10 cellular contexts compared by ENCODE assay signal in the genomic region with DNA sequence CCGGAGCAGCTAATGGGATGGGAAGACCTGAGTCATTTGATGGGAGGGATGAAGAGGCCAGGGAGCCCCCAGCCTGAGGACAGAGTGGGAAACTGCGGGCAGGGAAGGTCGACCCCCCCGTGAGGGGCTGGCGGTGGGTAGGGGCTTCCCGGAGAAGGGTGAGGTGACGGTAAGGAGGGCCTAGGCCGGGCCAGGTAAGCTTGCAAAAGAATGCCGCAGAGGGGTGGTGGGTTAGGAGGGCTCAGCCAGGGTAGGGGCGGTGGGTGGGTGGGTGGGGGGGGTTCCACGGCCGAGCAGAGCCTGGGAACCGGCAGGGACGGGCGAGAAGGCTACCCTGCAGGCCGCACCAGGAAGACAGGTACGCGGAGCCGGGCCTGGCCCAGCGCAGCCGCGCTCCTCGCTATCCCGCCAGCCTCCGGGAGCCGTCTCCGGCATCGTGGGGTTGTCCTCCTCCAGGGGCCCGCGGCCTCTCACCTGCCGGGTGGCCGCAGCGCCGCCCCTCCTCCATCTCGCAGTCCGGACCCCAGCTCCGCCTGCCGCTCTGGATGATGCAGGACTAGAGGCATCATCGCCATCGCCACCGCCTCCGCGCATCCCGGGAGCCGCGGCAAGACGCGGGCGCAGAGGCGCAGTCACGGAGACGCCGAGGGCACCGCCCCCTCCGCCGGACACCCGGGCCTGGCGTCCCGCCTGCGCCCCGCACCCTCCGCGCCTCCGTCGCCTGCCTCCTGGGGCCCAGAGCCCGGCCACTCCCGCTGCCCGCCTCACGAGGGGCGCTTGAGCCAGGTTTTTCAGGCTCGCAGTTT. TPM values are rescaled to one million over a fixed set of nuclear protein-coding genes. Genes with fewer than 3 reads are reported as not detected.
DNase-seq lines count a peak whose midpoint lies in the region; ATAC-seq and TF ChIP-seq lines count a peak whose summit lies in the region.
"Had no signal": no experiment of that assay in that cellular context is flagged by ENCODE, and none has a peak within 500 bp of the region (broad histone marks: within the 10 kb centered on the region; RNA-seq: fewer than 3 reads in every experiment).

GPR75 (minus strand) TSS at position 614 of the 806 bp plus-strand sequence. CDS start 5,211 bp downstream, outside the sequence.

- H3K4me1 ChIP-seq in esophagus squamous epithelium, result peaks cover 0 to 15% (median 6%) of the 10 kb centered on the region in 3 donors
- peaks cover 0 to 26% (median 0%) of the 10 kb centered on the region in 4 donors for H3K4me1 ChIP-seq in right lobe of liver
- H3K4me1 ChIP-seq in MM.1S (ENCODE audit: low read length), result peaks cover 8% of the 10 kb centered on the region; the same call in 1 of the 2 replicates

- no peaks in the 10 kb centered on the region for H3F3A ChIP-seq in MM.1S (ENCODE audit: insufficient read depth, low read length)

- intact Hi-C loops in esophagus squamous epithelium (cut with DNase I) (no loop called here), right lobe of liver (cut with DNase I) (no loop called here)

- H3K9me3 Mint-ChIP-seq in stimulated activated naive B cell treated with anti-CD40 and anti-IgM and Interleukin-4, amounts not matched to agents 10 μg/mL and 1 μg/mL and 100 μg/mL, for 72 hours, result no peaks in the 10 kb centered on the region

- TF ChIP-seq CTCF in esophagus squamous epithelium (IDR thresholded peaks at IDR 0.05), result no peak
- peak in 1 of 4 donors; percentile 9 for TF ChIP-seq CTCF in right lobe of liver (IDR thresholded peaks at IDR 0.05)
- no peak for TF ChIP-seq CTCF in MM.1S (IDR thresholded peaks at IDR 0.05; ENCODE audit: low read length)

- no peaks in the 10 kb centered on the region for H3K9me2 ChIP-seq in MM.1S (replicated peaks; ENCODE audit: insufficient read depth, low read length)

- no peaks in the 10 kb centered on the region for H3K27me3 Mint-ChIP-seq in stimulated activated naive B cell treated with anti-CD40 and anti-IgM and Interleukin-4, amounts not matched to agents 10 μg/mL and 1 μg/mL and 100 μg/mL, for 72 hours

- H4K20me1 ChIP-seq in MM.1S (ENCODE audit: insufficient read depth, low read length), result no peaks in the 10 kb centered on the region

- H3K27ac Mint-ChIP-seq in stimulated activated naive B cell treated with anti-CD40 and anti-IgM and Interleukin-4, amounts not matched to agents 10 μg/mL and 1 μg/mL and 100 μg/mL, for 72 hours, result no peak within 1 kb of the TSS

- H3K36me3 ChIP-seq in esophagus squamous epithelium (peaks cover 0 to 31% (median 0%) of the 10 kb centered on the region in 3 donors), right lobe of liver (no peaks in the 10 kb centered on the region), MM.1S (replicated peaks; ENCODE audit: insufficient read depth, low read length) (no peaks in the 10 kb centered on the region)

- H3K9me3 ChIP-seq in esophagus squamous epithelium, result no peaks in the 10 kb centered on the region
- H3K9me3 ChIP-seq in right lobe of liver, result no peaks in the 10 kb centered on the region
- no peaks in the 10 kb centered on the region for H3K9me3 ChIP-seq in MM.1S (replicated peaks; ENCODE audit: insufficient read depth, low read length)
- H3K9me3 ChIP-seq: neutrophil had no signal

- H3K9ac ChIP-seq in MM.1S (ENCODE audit: low read length), result no peak within 1 kb of the TSS

- H2AFZ ChIP-seq in MM.1S (ENCODE audit: low read length), result no peak within 1 kb of the TSS

- 41 to 69% methylated on average over 5 to 10 of the region's 71 CpGs for WGBS in esophagus squamous epithelium, 2 donors
- 47% methylated on average over 16 of the region's 71 CpGs for WGBS in right lobe of liver (ENCODE audit: insufficient coverage, low coverage, low lambda C conversion rate, missing lambda C conversion rate)

- peak within 1 kb of the TSS; percentile 24 to 63 (median 46) for H3K4me3 ChIP-seq in esophagus squamous epithelium
- peak within 1 kb of the TSS; percentile 46 to 82 (median 67) for H3K4me3 ChIP-seq in right lobe of liver
- no peak within 1 kb of the TSS for H3K4me3 ChIP-seq in MM.1S (ENCODE audit: low read length)
- H3K4me3 ChIP-seq: GM12878 had no signal

- TF ChIP-seq POLR2A in esophagus squamous epithelium (IDR thresholded peaks at IDR 0.05) (no peak), right lobe of liver (IDR thresholded peaks at IDR 0.05) (no peak)

- H3K36me3 Mint-ChIP-seq in stimulated activated naive B cell treated with anti-CD40 and anti-IgM and Interleukin-4, amounts not matched to agents 10 μg/mL and 1 μg/mL and 100 μg/mL, for 72 hours, result peaks cover 21 to 44% of the 10 kb centered on the region in 2 donors

- DNase-seq in NCI-H2227 treated with DMSO at 0.1 percent for 48 hours (lab: John Stamatoyannopoulos, UW), result peak; percentile 69
- DNase-seq in esophagus squamous epithelium (lab: John Stamatoyannopoulos, UW), result no peak
- DNase-seq in right lobe of liver, result peak; percentile 70 to 81 (median 72)
- no peak for DNase-seq in NCI-H345 (lab: John Stamatoyannopoulos, UW)
- no peak for DNase-seq in stimulated activated naive B cell treated with anti-CD40 and anti-IgM and Interleukin-4, amounts not matched to agents 10 μg/mL and 1 μg/mL and 100 μg/mL, for 72 hours
- DNase-seq in MM.1S, result no peak

- ATAC-seq in right lobe of liver, result peak; percentile 89 to 96 (median 92)
- no peak for ATAC-seq in stimulated activated naive B cell treated with anti-CD40 and anti-IgM and Interleukin-4, amounts not matched to agents 10 μg/mL and 1 μg/mL and 100 μg/mL, for 72 hours (replicated peaks)
- no peak for ATAC-seq in GM18519 (IDR thresholded peaks at IDR 0.05; ENCODE audit: low FRiP score, unreplicated experiment)
- ATAC-seq: GM12878 had no signal

- no peaks in the 10 kb centered on the region for H3K79me2 ChIP-seq in MM.1S (ENCODE audit: low read length)

- no peak within 1 kb of the TSS for H3K4me2 ChIP-seq in MM.1S (ENCODE audit: low read depth, low read length)

- H3K27me3 ChIP-seq in esophagus squamous epithelium (no peaks in the 10 kb centered on the region), right lobe of liver (no peaks in the 10 kb centered on the region), MM.1S (replicated peaks; ENCODE audit: insufficient read depth, low read length) (no peaks in the 10 kb centered on the region)
- H3K27me3 ChIP-seq: neutrophil had no signal

- no peak within 1 kb of the TSS for H3K4me3 Mint-ChIP-seq in stimulated activated naive B cell treated with anti-CD40 and anti-IgM and Interleukin-4, amounts not matched to agents 10 μg/mL and 1 μg/mL and 100 μg/mL, for 72 hours

- H3K4me1 Mint-ChIP-seq in stimulated activated naive B cell treated with anti-CD40 and anti-IgM and Interleukin-4, amounts not matched to agents 10 μg/mL and 1 μg/mL and 100 μg/mL, for 72 hours, result no peaks in the 10 kb centered on the region

- H3K27ac ChIP-seq in esophagus squamous epithelium (peak within 1 kb of the TSS in 2 of 4 donors; percentile 13 to 22), right lobe of liver (peak within 1 kb of the TSS in 2 of 3 donors; percentile 32 to 52), temporal lobe (ENCODE audit: low read depth, low read length) (peak within 1 kb of the TSS; percentile 60), MM.1S (ENCODE audit: low read length) (no peak within 1 kb of the TSS)
- H3K27ac ChIP-seq: neutrophil had no signal

RNA-seq across cellular contexts. Expression of gene GPR75, which starts in this region (rescaled TPM):
- total RNA-seq in esophagus squamous epithelium (1 to 10 TPM; 1.1 to 3.8 (median 2.8) TPM), right lobe of liver (1 to 10 TPM; 1.1 to 3.3 (median 1.4) TPM), temporal lobe (15.0 TPM)

Comparison
In these comparisons a context has a peak if more than half of its experiments do, and no peak if none do; other contexts are left out.
1. DNase-seq: peak in NCI-H2227 treated with DMSO at 0.1 percent for 48 hours (single experiment) and right lobe of liver (3 of 3); none in esophagus squamous epithelium (single experiment), NCI-H345 (single experiment), stimulated activated naive B cell treated with anti-CD40 and anti-IgM and Interleukin-4, amounts not matched to agents 10 μg/mL and 1 μg/mL and 100 μg/mL, for 72 hours (single experiment) and MM.1S (single experiment).
2. ATAC-seq: peak in right lobe of liver (4 of 4); none in stimulated activated naive B cell treated with anti-CD40 and anti-IgM and Interleukin-4, amounts not matched to agents 10 μg/mL and 1 μg/mL and 100 μg/mL, for 72 hours (0 of 2) and GM18519 (single experiment).